ENCODE assay signal across 2 cellular contexts in the genomic region with DNA sequence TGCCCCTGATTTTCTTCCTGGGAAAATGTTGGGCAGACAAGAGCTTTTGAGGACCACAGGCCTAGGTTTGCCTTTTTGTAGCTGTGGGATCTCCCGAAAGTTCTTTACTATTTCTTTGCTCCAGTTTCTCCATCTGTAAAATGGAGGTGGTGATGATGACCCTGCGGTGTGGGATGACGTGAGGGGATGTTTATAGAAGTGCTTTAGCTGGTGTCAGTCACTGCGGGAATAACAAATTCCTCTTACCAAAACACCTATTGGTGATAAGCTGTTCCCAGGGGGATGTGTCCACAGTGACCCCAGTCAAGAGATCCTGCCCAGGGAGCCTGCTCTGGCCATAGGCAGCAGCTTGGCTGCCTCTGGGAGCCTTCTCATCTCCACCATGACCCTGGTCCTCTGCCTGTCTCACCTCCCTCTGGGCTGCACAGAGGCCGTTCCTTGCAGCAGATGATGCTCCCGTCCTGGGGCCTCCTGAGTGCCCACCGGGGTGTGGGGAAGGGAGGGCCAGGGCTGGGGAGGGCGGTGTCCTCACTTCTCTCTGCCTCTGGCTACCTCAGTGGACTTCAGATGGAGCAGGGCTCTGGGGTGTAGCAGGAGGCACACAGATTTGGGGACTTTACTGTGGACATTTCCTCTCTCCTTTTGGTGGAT.
TF ChIP-seq lines count a peak whose summit lies in the region.

No MANE protein-coding gene starts in this region.

TF ChIP-seq in SK-N-SH, 30 proteins besides CTCF, POLR2A, EP300 and RAD21 (continued from another document):
- TF ChIP-seq, protein P1, sequence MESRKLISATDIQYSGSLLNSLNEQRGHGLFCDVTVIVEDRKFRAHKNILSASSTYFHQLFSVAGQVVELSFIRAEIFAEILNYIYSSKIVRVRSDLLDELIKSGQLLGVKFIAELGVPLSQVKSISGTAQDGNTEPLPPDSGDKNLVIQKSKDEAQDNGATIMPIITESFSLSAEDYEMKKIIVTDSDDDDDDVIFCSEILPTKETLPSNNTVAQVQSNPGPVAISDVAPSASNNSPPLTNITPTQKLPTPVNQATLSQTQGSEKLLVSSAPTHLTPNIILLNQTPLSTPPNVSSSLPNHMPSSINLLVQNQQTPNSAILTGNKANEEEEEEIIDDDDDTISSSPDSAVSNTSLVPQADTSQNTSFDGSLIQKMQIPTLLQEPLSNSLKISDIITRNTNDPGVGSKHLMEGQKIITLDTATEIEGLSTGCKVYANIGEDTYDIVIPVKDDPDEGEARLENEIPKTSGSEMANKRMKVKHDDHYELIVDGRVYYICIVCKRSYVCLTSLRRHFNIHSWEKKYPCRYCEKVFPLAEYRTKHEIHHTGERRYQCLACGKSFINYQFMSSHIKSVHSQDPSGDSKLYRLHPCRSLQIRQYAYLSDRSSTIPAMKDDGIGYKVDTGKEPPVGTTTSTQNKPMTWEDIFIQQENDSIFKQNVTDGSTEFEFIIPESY (IDR thresholded peaks at IDR 0.05; ENCODE audit: borderline replicate concordance, low read depth): no peak
- TF ChIP-seq FOXJ3 (CRISPR knock-in tag; IDR thresholded peaks at IDR 0.05) (no peak), RCOR1 (IDR thresholded peaks at IDR 0.05; ENCODE audit: low read length) (no peak)
- TF ChIP-seq, protein P2, sequence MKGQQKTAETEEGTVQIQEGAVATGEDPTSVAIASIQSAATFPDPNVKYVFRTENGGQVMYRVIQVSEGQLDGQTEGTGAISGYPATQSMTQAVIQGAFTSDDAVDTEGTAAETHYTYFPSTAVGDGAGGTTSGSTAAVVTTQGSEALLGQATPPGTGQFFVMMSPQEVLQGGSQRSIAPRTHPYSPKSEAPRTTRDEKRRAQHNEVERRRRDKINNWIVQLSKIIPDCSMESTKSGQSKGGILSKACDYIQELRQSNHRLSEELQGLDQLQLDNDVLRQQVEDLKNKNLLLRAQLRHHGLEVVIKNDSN (IDR thresholded peaks at IDR 0.05; ENCODE audit: borderline replicate concordance, low read depth): no peak

TF ChIP-seq in SK-N-SH treated with all-trans-retinoic acid at 6 μM for 48 hours, 23 proteins besides CTCF, POLR2A, EP300 and RAD21 (continued from another document):
- TF ChIP-seq, protein P3, sequence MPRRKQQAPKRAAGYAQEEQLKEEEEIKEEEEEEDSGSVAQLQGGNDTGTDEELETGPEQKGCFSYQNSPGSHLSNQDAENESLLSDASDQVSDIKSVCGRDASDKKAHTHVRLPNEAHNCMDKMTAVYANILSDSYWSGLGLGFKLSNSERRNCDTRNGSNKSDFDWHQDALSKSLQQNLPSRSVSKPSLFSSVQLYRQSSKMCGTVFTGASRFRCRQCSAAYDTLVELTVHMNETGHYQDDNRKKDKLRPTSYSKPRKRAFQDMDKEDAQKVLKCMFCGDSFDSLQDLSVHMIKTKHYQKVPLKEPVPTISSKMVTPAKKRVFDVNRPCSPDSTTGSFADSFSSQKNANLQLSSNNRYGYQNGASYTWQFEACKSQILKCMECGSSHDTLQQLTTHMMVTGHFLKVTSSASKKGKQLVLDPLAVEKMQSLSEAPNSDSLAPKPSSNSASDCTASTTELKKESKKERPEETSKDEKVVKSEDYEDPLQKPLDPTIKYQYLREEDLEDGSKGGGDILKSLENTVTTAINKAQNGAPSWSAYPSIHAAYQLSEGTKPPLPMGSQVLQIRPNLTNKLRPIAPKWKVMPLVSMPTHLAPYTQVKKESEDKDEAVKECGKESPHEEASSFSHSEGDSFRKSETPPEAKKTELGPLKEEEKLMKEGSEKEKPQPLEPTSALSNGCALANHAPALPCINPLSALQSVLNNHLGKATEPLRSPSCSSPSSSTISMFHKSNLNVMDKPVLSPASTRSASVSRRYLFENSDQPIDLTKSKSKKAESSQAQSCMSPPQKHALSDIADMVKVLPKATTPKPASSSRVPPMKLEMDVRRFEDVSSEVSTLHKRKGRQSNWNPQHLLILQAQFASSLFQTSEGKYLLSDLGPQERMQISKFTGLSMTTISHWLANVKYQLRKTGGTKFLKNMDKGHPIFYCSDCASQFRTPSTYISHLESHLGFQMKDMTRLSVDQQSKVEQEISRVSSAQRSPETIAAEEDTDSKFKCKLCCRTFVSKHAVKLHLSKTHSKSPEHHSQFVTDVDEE (CRISPR knock-in tag; IDR thresholded peaks at IDR 0.05): no peak
- TF ChIP-seq ISL1 (CRISPR knock-in tag; IDR thresholded peaks at IDR 0.05) (no peak), ESRRG (CRISPR knock-in tag; IDR thresholded peaks at IDR 0.05) (no peak), RARB (CRISPR knock-in tag; IDR thresholded peaks at IDR 0.05) (no peak), CSDC2 (CRISPR knock-in tag; IDR thresholded peaks at IDR 0.05) (no peak), TOX (CRISPR knock-in tag; IDR thresholded peaks at IDR 0.05; ENCODE audit: borderline replicate concordance) (no peak), OSR1 (CRISPR knock-in tag; IDR thresholded peaks at IDR 0.05) (no peak), ZFP30 (CRISPR knock-in tag; IDR thresholded peaks at IDR 0.05) (no peak), ZFP3 (CRISPR knock-in tag; IDR thresholded peaks at IDR 0.05) (no peak), ZNF8 (CRISPR knock-in tag; IDR thresholded peaks at IDR 0.05) (no peak), ZC3H10 (CRISPR knock-in tag; IDR thresholded peaks at IDR 0.05) (no peak)
- TF ChIP-seq, protein P4, sequence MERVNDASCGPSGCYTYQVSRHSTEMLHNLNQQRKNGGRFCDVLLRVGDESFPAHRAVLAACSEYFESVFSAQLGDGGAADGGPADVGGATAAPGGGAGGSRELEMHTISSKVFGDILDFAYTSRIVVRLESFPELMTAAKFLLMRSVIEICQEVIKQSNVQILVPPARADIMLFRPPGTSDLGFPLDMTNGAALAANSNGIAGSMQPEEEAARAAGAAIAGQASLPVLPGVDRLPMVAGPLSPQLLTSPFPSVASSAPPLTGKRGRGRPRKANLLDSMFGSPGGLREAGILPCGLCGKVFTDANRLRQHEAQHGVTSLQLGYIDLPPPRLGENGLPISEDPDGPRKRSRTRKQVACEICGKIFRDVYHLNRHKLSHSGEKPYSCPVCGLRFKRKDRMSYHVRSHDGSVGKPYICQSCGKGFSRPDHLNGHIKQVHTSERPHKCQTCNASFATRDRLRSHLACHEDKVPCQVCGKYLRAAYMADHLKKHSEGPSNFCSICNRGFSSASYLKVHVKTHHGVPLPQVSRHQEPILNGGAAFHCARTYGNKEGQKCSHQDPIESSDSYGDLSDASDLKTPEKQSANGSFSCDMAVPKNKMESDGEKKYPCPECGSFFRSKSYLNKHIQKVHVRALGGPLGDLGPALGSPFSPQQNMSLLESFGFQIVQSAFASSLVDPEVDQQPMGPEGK (CRISPR knock-in tag; IDR thresholded peaks at IDR 0.05; ENCODE audit: borderline replicate concordance): no peak
- TF ChIP-seq, protein P5, sequence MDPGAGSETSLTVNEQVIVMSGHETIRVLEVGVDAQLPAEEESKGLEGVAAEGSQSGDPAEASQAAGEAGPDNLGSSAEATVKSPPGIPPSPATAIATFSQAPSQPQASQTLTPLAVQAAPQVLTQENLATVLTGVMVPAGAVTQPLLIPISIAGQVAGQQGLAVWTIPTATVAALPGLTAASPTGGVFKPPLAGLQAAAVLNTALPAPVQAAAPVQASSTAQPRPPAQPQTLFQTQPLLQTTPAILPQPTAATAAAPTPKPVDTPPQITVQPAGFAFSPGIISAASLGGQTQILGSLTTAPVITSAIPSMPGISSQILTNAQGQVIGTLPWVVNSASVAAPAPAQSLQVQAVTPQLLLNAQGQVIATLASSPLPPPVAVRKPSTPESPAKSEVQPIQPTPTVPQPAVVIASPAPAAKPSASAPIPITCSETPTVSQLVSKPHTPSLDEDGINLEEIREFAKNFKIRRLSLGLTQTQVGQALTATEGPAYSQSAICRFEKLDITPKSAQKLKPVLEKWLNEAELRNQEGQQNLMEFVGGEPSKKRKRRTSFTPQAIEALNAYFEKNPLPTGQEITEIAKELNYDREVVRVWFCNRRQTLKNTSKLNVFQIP (CRISPR knock-in tag; IDR thresholded peaks at IDR 0.05; ENCODE audit: borderline replicate concordance, low read depth): no peak
